1 cellular context compared by ENCODE assay signal in the genomic region with DNA sequence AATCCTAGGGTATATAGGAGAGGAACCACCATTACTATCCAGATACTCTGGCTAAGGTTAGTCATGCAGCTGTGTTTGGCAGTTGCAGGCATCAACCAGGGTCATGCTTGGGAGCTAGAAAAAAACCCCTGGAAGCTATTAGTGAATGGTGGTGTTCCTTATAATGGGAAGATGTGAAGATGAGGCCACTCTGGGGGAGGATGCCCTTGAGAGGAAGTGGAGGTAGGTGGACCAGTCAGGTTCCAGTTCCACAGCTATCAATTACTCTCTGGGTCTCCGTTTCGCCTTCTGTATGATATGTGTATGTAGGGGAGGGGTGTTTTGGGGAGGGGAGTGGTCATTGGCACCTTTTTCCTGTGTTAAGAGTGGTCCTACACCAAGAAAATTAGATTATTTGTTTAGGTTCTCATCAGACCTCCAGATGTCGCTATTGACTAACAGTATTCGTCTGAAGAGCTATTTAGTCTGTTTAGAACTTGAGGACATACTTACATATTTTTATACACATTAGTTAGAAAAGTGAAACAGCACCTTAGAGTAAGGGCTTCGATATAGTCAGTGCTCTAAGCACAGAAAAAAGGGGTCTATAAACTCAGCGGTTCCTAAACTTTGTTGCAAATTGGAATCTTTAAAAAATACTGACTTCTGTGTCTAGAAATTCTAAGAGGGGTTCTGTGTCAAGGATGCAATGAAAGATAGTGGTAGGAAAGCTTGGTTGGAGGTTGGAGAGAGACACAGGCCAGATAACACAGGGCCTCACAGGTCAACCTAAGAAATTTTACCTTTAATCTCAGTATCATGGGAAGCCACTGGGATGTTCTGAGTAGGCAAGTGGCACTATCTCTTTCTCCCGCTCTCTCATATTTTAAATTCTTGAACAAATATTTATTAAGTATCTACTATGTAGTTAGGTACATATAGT.
TF ChIP-seq lines count a peak whose summit lies in the region.

No MANE protein-coding gene starts in this region.

TF ChIP-seq in HepG2, 621 proteins besides CTCF, POLR2A, EP300 and RAD21:
- TF ChIP-seq HNRNPK (IDR thresholded peaks at IDR 0.05; ENCODE audit: low read depth, low read length, poor library complexity, severe bottlenecking) (peak; percentile 73), SMC3 (IDR thresholded peaks at IDR 0.05; ENCODE audit: low read length) (peak; percentile 77), MIXL1 (CRISPR knock-in tag; IDR thresholded peaks at IDR 0.05) (0 out of 2 replicates have a peak, but pooled peaks have one; percentile 31), FOXA3 (CRISPR knock-in tag; IDR thresholded peaks at IDR 0.05) (0 out of 2 replicates have a peak, but pooled peaks have one; percentile 11), SOX5 (CRISPR knock-in tag; IDR thresholded peaks at IDR 0.05; ENCODE audit: borderline replicate concordance) (no peak), STAG1 (CRISPR knock-in tag; IDR thresholded peaks at IDR 0.05) (peak; percentile 91), RXRB (CRISPR knock-in tag; IDR thresholded peaks at IDR 0.05; ENCODE audit: borderline replicate concordance) (peak; percentile 20; the same call in 1 of the 2 replicates), TMF1 (CRISPR knock-in tag; IDR thresholded peaks at IDR 0.05; ENCODE audit: low read depth) (no peak)
